ENCODE assay signal across 9 cellular contexts in genomic region chr2:156192468-156192867, GRCh38.
DNase-seq lines count a peak whose midpoint lies in the region; ATAC-seq and TF ChIP-seq lines count a peak whose summit lies in the region.
"Had no signal": no experiment of that assay in that cellular context is flagged by ENCODE, and none has a peak within 500 bp of the region (broad histone marks: within the 10 kb centered on the region; RNA-seq: fewer than 3 reads in every experiment).

No MANE protein-coding gene starts in this region.

- H3K4me1 ChIP-seq in neural progenitor cell, result no peaks in the 10 kb centered on the region

- POLR2A ChIA-PET in WTC11 (lab: Charles Lee), result no interaction called here

- no peak overlapping the region for H3K27ac Mint-ChIP-seq in WTC11
- H3K27ac Mint-ChIP-seq in neural progenitor cell, result no peak overlapping the region

- H3K4me1 Mint-ChIP-seq in WTC11 (peaks cover 30% of the 10 kb centered on the region), neural progenitor cell (no peaks in the 10 kb centered on the region)

- H3K27me3 ChIP-seq in neural progenitor cell, result no peaks in the 10 kb centered on the region
- H3K27me3 ChIP-seq: hepatocyte had no signal

- no peak overlapping the region for H3K27ac ChIP-seq in neural progenitor cell
- H3K27ac ChIP-seq: hepatocyte had no signal

- H4K20me1 ChIP-seq in neural progenitor cell (ENCODE audit: low read depth), result no peaks in the 10 kb centered on the region

- H3F3A ChIP-seq in neural progenitor cell (ENCODE audit: low read depth), result no peaks in the 10 kb centered on the region

- no peaks in the 10 kb centered on the region for H3K36me3 ChIP-seq in neural progenitor cell

- no peak for DNase-seq in activated CD4-positive, CD25-positive, alpha-beta regulatory T cell treated with anti-CD3 and anti-CD28 coated beads, Interleukin-2, amount 50 U/mL, for 72 hours
- DNase-seq in WTC11 (ENCODE audit: low spot score), result no peak
- DNase-seq in neural progenitor cell (ENCODE audit: low spot score), result no peak
- DNase-seq in NCI-H69 (lab: John Stamatoyannopoulos, UW), result no peak
- no peak for DNase-seq in activated effector memory CD4-positive, alpha-beta T cell treated with anti-CD3 and anti-CD28 coated beads, Interleukin-2, amount 50 U/mL, for 16 hours

- H3K4me3 ChIP-seq in neural progenitor cell, result no peak overlapping the region
- H3K4me3 ChIP-seq: hepatocyte had no signal

- CTCF ChIA-PET in WTC11 (lab: Charles Lee), result interaction anchor here (1.1 kb wide), 1 partner anchor 136 kb away, joined by 3 read pairs; no protein-coding TSS in a partner anchor

- H3K27me3 Mint-ChIP-seq in WTC11 (ENCODE audit: low read depth) (no peaks in the 10 kb centered on the region), neural progenitor cell (ENCODE audit: insufficient read depth, low read depth) (no peaks in the 10 kb centered on the region)

- no peak overlapping the region for H3K4me2 ChIP-seq in neural progenitor cell
- H3K4me2 ChIP-seq: hepatocyte had no signal

- peak; percentile 33 to 60 for ATAC-seq in activated CD4-positive, CD25-positive, alpha-beta regulatory T cell treated with anti-CD3 and anti-CD28 coated beads, Interleukin-2, amount 50 U/mL, for 24 hours
- ATAC-seq in HG02610 (IDR thresholded peaks at IDR 0.05; ENCODE audit: unreplicated experiment), result peak; percentile 97
- peak; percentile 50 for ATAC-seq in WTC11
- ATAC-seq in HG03135 (IDR thresholded peaks at IDR 0.05; ENCODE audit: unreplicated experiment), result no peak

- H3K9ac ChIP-seq in neural progenitor cell, result no peak overlapping the region

- TF ChIP-seq CTCF in WTC11 (IDR thresholded peaks at IDR 0.05) (no peak), neural progenitor cell (IDR thresholded peaks at IDR 0.05) (peak; percentile 30)

- H3K4me3 Mint-ChIP-seq in WTC11 (no peak overlapping the region), neural progenitor cell (no peak overlapping the region)

- H2AFZ ChIP-seq in neural progenitor cell (replicated peaks), result no peak overlapping the region
- H2AFZ ChIP-seq: hepatocyte had no signal

- no peaks in the 10 kb centered on the region for H3K79me2 ChIP-seq in neural progenitor cell (ENCODE audit: low read depth)
- H3K79me2 ChIP-seq: hepatocyte had no signal

- H3K9me3 Mint-ChIP-seq in WTC11, result peaks cover 4% of the 10 kb centered on the region; the same call in 1 of the 2 replicates
- no peaks in the 10 kb centered on the region for H3K9me3 Mint-ChIP-seq in neural progenitor cell

- H3K9me3 ChIP-seq in neural progenitor cell (ENCODE audit: low read depth), result no peaks in the 10 kb centered on the region

- H3K36me3 Mint-ChIP-seq in WTC11 (peaks cover 4% of the 10 kb centered on the region; the same call in 1 of the 2 replicates), neural progenitor cell (no peaks in the 10 kb centered on the region)

TF ChIP-seq in WTC11, 78 proteins besides CTCF, POLR2A, EP300 and RAD21:
- TF ChIP-seq FOXJ3 (CRISPR knock-in tag; IDR thresholded peaks at IDR 0.05; ENCODE audit: borderline replicate concordance), result no peak
- TF ChIP-seq ZBTB21 (CRISPR knock-in tag; IDR thresholded peaks at IDR 0.05; ENCODE audit: borderline replicate concordance), result no peak
- TF ChIP-seq ZNF219 (CRISPR knock-in tag; IDR thresholded peaks at IDR 0.05; ENCODE audit: borderline replicate concordance), result no peak
- no peak for TF ChIP-seq ZNF138 (CRISPR knock-in tag; conservative IDR thresholded peaks at IDR 0.05)
- no peak for TF ChIP-seq FOXK1 (CRISPR knock-in tag; IDR thresholded peaks at IDR 0.05)
- no peak for TF ChIP-seq OVOL2 (CRISPR knock-in tag; IDR thresholded peaks at IDR 0.05; ENCODE audit: borderline replicate concordance)
- no peak for TF ChIP-seq MYBL2 (CRISPR knock-in tag; IDR thresholded peaks at IDR 0.05)
- no peak for TF ChIP-seq ARID4B (CRISPR knock-in tag; IDR thresholded peaks at IDR 0.05; ENCODE audit: borderline replicate concordance)
- TF ChIP-seq ZNF423 (CRISPR knock-in tag; IDR thresholded peaks at IDR 0.05), result no peak
- TF ChIP-seq ZNF532 (CRISPR knock-in tag; IDR thresholded peaks at IDR 0.05; ENCODE audit: borderline replicate concordance), result no peak
- no peak for TF ChIP-seq ZSCAN18 (CRISPR knock-in tag; IDR thresholded peaks at IDR 0.05)
- TF ChIP-seq IRF2 (CRISPR knock-in tag; IDR thresholded peaks at IDR 0.05; ENCODE audit: borderline replicate concordance, low read depth), result no peak
- no peak for TF ChIP-seq KAT7 (CRISPR knock-in tag; IDR thresholded peaks at IDR 0.05; ENCODE audit: borderline replicate concordance)
- no peak for TF ChIP-seq HMGA2 (CRISPR knock-in tag; IDR thresholded peaks at IDR 0.05)
- no peak for TF ChIP-seq TCF7 (CRISPR knock-in tag; IDR thresholded peaks at IDR 0.05; ENCODE audit: low read depth)
- no peak for TF ChIP-seq CBFB (CRISPR knock-in tag; IDR thresholded peaks at IDR 0.05; ENCODE audit: low read depth)
TF ChIP-seq in WTC11: peak in this region for 0.
